In the genomic region with DNA sequence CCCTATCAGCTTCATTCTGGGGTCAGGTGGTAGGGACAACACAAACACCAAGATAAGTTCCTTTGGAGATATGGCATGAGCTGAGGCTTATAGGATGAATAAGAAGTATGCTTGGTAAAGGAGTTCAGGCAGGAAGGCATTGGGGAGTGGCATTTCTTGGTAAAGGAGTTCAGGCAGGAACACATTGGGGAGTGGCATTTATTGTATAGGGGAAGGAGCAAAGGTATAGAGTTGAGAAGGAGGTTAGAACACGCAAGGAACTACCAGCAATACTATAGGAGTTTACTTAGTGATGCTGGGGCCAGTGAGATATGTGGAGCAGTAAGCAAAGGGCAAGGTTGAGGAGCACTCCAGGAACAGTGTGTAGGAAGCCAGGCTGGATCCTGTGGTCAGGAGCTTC, we compare ENCODE assay signal across 4 cellular contexts.
DNase-seq lines count a peak whose midpoint lies in the region; ATAC-seq, FAIRE-seq and TF ChIP-seq lines count a peak whose summit lies in the region.
"Not testable (repeated sequence)": the region's sequence is repeated elsewhere in the genome, so short reads cannot be mapped to it uniquely, and the experiment has no call there.

No MANE protein-coding gene starts in this region.

- peak; percentile 99 for ATAC-seq in left colon
- ATAC-seq in pancreas = not testable (repeated sequence)

- H4K20me1 ChIP-seq in hepatocyte (ENCODE audit: insufficient read depth, poor library complexity, severe bottlenecking) = not testable (repeated sequence)

- not testable (repeated sequence) for TF ChIP-seq POLR2A in GM12892 (IDR thresholded peaks at IDR 0.05; ENCODE audit: low read depth, low read length)

- H3K79me2 ChIP-seq in hepatocyte = not testable (repeated sequence)

- not testable (repeated sequence) for H3K9me2 ChIP-seq in hepatocyte (replicated peaks; ENCODE audit: insufficient read depth)

- not testable (repeated sequence) for H3K9me3 ChIP-seq in hepatocyte (ENCODE audit: low read depth); pancreas

- 44% methylated on average over 1 of the region's 1 CpG for WGBS in hepatocyte (ENCODE audit: low lambda C conversion rate, missing lambda C conversion rate)
- 90 to 96% methylated on average over 1 of the region's 1 CpG for WGBS in pancreas, 2 donors

- not testable (repeated sequence) for H3K4me3 ChIP-seq in hepatocyte, pancreas

- not testable (repeated sequence) for H3K4me1 ChIP-seq in hepatocyte (ENCODE audit: insufficient read depth); pancreas

- H3K4me2 ChIP-seq in hepatocyte = not testable (repeated sequence)

- FAIRE-seq in GM12892 (lab: Jason Lieb, UNC) (peak; percentile 40), pancreas (lab: Jason Lieb, UNC) (peak; percentile 43)

- DNase-seq in GM12892 (ENCODE audit: insufficient read length); pancreas: not testable (repeated sequence)
- peak; percentile 8 for DNase-seq in hepatocyte (ENCODE audit: low spot score)
- peak in 1 of 2 donors; percentile 22 for DNase-seq in left colon

- not testable (repeated sequence) for TF ChIP-seq CTCF in hepatocyte (IDR thresholded peaks at IDR 0.05; ENCODE audit: poor library complexity); pancreas (IDR thresholded peaks at IDR 0.05)

- not testable (repeated sequence) for H3K27ac ChIP-seq in hepatocyte, pancreas

- intact Hi-C loops in left colon (cut with DNase I, micrococcal nuclease); pancreas (cut with DNase I): not testable (repeated sequence)

- not testable (repeated sequence) for H2AFZ ChIP-seq in hepatocyte

- H3K27me3 ChIP-seq in hepatocyte, pancreas: not testable (repeated sequence)

- H3K36me3 ChIP-seq in hepatocyte (replicated peaks; ENCODE audit: insufficient read depth, low read depth); pancreas: not testable (repeated sequence)
